In genomic region chr2:237702439-237703397, GRCh38 we compare ENCODE assay signal across 8 cellular contexts.
DNase-seq lines count a peak whose midpoint lies in the region; ATAC-seq and TF ChIP-seq lines count a peak whose summit lies in the region.

No MANE protein-coding gene starts in this region.

- intact Hi-C loops in body of pancreas (cut with DNase I): no loop called here
- intact Hi-C loops in stomach (cut with DNase I; ENCODE audit: low total_unique reads): no loop called here

- H3K79me2 ChIP-seq in GM23338 (replicated peaks; ENCODE audit: insufficient read depth): peaks cover 98% of the 10 kb centered on the region

- H3K9me2 ChIP-seq in GM23338 (ENCODE audit: insufficient read depth): no peaks in the 10 kb centered on the region

- H3K4me1 ChIP-seq in GM23338 (ENCODE audit: insufficient read depth) (peaks cover 71% of the 10 kb centered on the region), body of pancreas (peaks cover 44% of the 10 kb centered on the region), stomach (peaks cover 98 to 100% (median 99%) of the 10 kb centered on the region in 4 donors)

- peaks cover 22% of the 10 kb centered on the region; the same call in 1 of the 2 replicates for H3F3A ChIP-seq in GM23338 (replicated peaks; ENCODE audit: low read depth)

- peak overlapping the region; percentile 81 for H3K4me2 ChIP-seq in GM23338

- H3K27ac Mint-ChIP-seq in GM23338: peak overlapping the region; percentile 97

- peaks cover 15% of the 10 kb centered on the region for H3K27me3 Mint-ChIP-seq in GM23338 (ENCODE audit: insufficient read depth, low read depth, poor library complexity)

- TF ChIP-seq POLR2A in body of pancreas (IDR thresholded peaks at IDR 0.05) (no peak), stomach (IDR thresholded peaks at IDR 0.05) (no peak)

- TF ChIP-seq EP300 in stomach (IDR thresholded peaks at IDR 0.05): no peak

- peak; percentile 71 for ATAC-seq in GM23338
- ATAC-seq in body of pancreas: peak; percentile 59
- no peak for ATAC-seq in GM18909 (IDR thresholded peaks at IDR 0.05; ENCODE audit: poor library complexity, unreplicated experiment)

- peaks cover 6% of the 10 kb centered on the region for H4K20me1 ChIP-seq in GM23338 (replicated peaks; ENCODE audit: insufficient read depth)

- DNase-seq in GM23338 (ENCODE audit: low spot score) (peak; percentile 80), RPMI7951 (ENCODE audit: low read depth) (peak; percentile 71), body of pancreas (peak in 3 of 4 donors; percentile 49 to 66 (median 61)), stomach (peak; percentile 65), SW480 (ENCODE audit: low spot score) (no peak), NCI-H1048 (lab: John Stamatoyannopoulos, UW) (no peak)

- H3K4me3 ChIP-seq in GM23338 (peak overlapping the region; percentile 43), body of pancreas (no peak overlapping the region), stomach (peak overlapping the region; percentile 3 to 24 (median 15))

- peak overlapping the region; percentile 99 for H3K27ac ChIP-seq in GM23338 (ENCODE audit: low read depth)
- peak overlapping the region in 3 of 4 donors; percentile 32 to 55 (median 34) for H3K27ac ChIP-seq in body of pancreas
- peak overlapping the region; percentile 39 for H3K27ac ChIP-seq in layer of hippocampus (ENCODE audit: low read depth, low read length)
- peak overlapping the region; percentile 11 to 99 (median 98) for H3K27ac ChIP-seq in stomach

- no peaks in the 10 kb centered on the region for H3K9me3 Mint-ChIP-seq in GM23338

- no peaks in the 10 kb centered on the region; the same call in 2 of the 3 replicates for H3K36me3 Mint-ChIP-seq in GM23338 (ENCODE audit: low read depth)

- TF ChIP-seq CTCF in GM23338 (conservative IDR thresholded peaks at IDR 0.05; ENCODE audit: low read depth in 2 of 2): no peak
- no peak for TF ChIP-seq CTCF in body of pancreas (IDR thresholded peaks at IDR 0.05)
- TF ChIP-seq CTCF in stomach (IDR thresholded peaks at IDR 0.05): no peak

- no peak overlapping the region for H2AFZ ChIP-seq in GM23338

- WGBS in body of pancreas, 2 donors: 14 to 17% methylated on average over 17 of the region's 17 CpGs
- 7 to 10% (median 8%) methylated on average over 16 to 17 of the region's 17 CpGs for WGBS in stomach, 5 donors

- H3K4me1 Mint-ChIP-seq in GM23338: peaks cover 81% of the 10 kb centered on the region

- peak overlapping the region; percentile 53 for H3K4me3 Mint-ChIP-seq in GM23338

- no peaks in the 10 kb centered on the region for H3K27me3 ChIP-seq in GM23338 (ENCODE audit: insufficient read depth)
- H3K27me3 ChIP-seq in body of pancreas: no peaks in the 10 kb centered on the region
- no peaks in the 10 kb centered on the region for H3K27me3 ChIP-seq in layer of hippocampus (ENCODE audit: control insufficient read depth, insufficient read depth, low read length)
- H3K27me3 ChIP-seq in stomach: no peaks in the 10 kb centered on the region

- H3K36me3 ChIP-seq in GM23338 (ENCODE audit: insufficient read depth) (no peaks in the 10 kb centered on the region), body of pancreas (replicated peaks in 1 of 2; ENCODE audit: insufficient read depth in 1 of 2, low read depth in 2 of 2) (no peaks in the 10 kb centered on the region), stomach (no peaks in the 10 kb centered on the region)

- H3K9me3 ChIP-seq in body of pancreas (no peaks in the 10 kb centered on the region), stomach (no peaks in the 10 kb centered on the region)

TF ChIP-seq in GM23338, 12 proteins besides CTCF, POLR2A, EP300 and RAD21 (continues in another document):
- no peak for TF ChIP-seq NANOG (IDR thresholded peaks at IDR 0.05; ENCODE audit: borderline replicate concordance)
- TF ChIP-seq EZH2 (IDR thresholded peaks at IDR 0.05; ENCODE audit: low read depth, unreplicated experiment): no peak
- TF ChIP-seq EZH2phosphoT487 (IDR thresholded peaks at IDR 0.05; ENCODE audit: unreplicated experiment): no peak
- no peak for TF ChIP-seq ZNF462 (CRISPR knock-in tag; IDR thresholded peaks at IDR 0.05)
- TF ChIP-seq ZNF331 (CRISPR knock-in tag; IDR thresholded peaks at IDR 0.05; ENCODE audit: low read depth): no peak
- no peak for TF ChIP-seq ZNF114 (CRISPR knock-in tag; IDR thresholded peaks at IDR 0.05)
- TF ChIP-seq STAT1 (IDR thresholded peaks at IDR 0.05; ENCODE audit: unreplicated experiment): no peak
- TF ChIP-seq CREB1 (CRISPR knock-in tag; IDR thresholded peaks at IDR 0.05; ENCODE audit: low read depth): no peak
- TF ChIP-seq ETS1 (IDR thresholded peaks at IDR 0.05): no peak
- TF ChIP-seq POLR2AphosphoS5 (IDR thresholded peaks at IDR 0.05; ENCODE audit: low read depth): no peak
- TF ChIP-seq JUNB (IDR thresholded peaks at IDR 0.05; ENCODE audit: unreplicated experiment): no peak

Comparison
In these comparisons a context has a peak if more than half of its experiments do, and no peak if none do; other contexts are left out.
1. DNase-seq: peak in GM23338 (single experiment), RPMI7951 (single experiment), body of pancreas (3 of 4) and stomach (single experiment); none in SW480 (single experiment) and NCI-H1048 (single experiment).
2. H3K27ac ChIP-seq: peak in every context shown above with its lines; median percentile 99 in GM23338; 98 in stomach; 39 in layer of hippocampus; 34 in body of pancreas.
3. H3K4me3 ChIP-seq: peak in GM23338 (single experiment) and stomach (4 of 4); none in body of pancreas (0 of 2).